In genomic region chr12:62588916-62589315, GRCh38 we compare ENCODE assay signal across 24 cellular contexts.
A peak's percentile ranks its signal among the peaks of the same experiment; 100 is the strongest.
DNase-seq lines count a peak whose midpoint lies in the region; ATAC-seq lines count a peak whose summit lies in the region.
"Had no signal": no experiment of that assay in that cellular context is flagged by ENCODE, and none has a peak within 500 bp of the region (broad histone marks: within the 10 kb centered on the region; RNA-seq: fewer than 3 reads in every experiment).

No MANE protein-coding gene starts in this region.

- peaks cover 9% of the 10 kb centered on the region; the same call in 1 of the 2 replicates for H3K4me1 ChIP-seq in HUES64 (ENCODE audit: insufficient read depth, low read length)
- H3K4me1 ChIP-seq: adrenal gland, SJCRH30, testis had no signal

- no peaks in the 10 kb centered on the region for H3K27me3 Mint-ChIP-seq in memory B cell
- H3K27me3 Mint-ChIP-seq: CD4-positive, alpha-beta T cell; progenitor cell of endocrine pancreas; stimulated activated naive B cell treated with anti-CD40 and anti-IgM and Interleukin-4, amounts not matched to agents 10 μg/mL and 1 μg/mL and 100 μg/mL, for 72 hours; T-helper 17 cell had no signal

- H3K36me3 ChIP-seq in HUES64 (ENCODE audit: insufficient read depth, low read length) = peaks cover 12% of the 10 kb centered on the region
- H3K36me3 ChIP-seq: SJCRH30 had no signal

- peak overlapping the region; percentile 4 for H3K27ac Mint-ChIP-seq in memory B cell
- H3K27ac Mint-ChIP-seq: CD4-positive, alpha-beta T cell; nephron progenitor cell; progenitor cell of endocrine pancreas; stimulated activated naive B cell treated with anti-CD40 and anti-IgM and Interleukin-4, amounts not matched to agents 10 μg/mL and 1 μg/mL and 100 μg/mL, for 72 hours; T-helper 17 cell had no signal

- no CpG with 5 or more reads among the region's 1 CpG for WGBS in HUES64

- peaks cover 19% of the 10 kb centered on the region for H3K36me3 Mint-ChIP-seq in memory B cell

- peak overlapping the region; percentile 42; the same call in 1 of the 2 replicates for H3K27ac ChIP-seq in HUES64 (ENCODE audit: low read depth, low read length)
- H3K27ac ChIP-seq: adrenal gland, SJCRH30, testis, VCaP had no signal

- no peaks in the 10 kb centered on the region for H3K9me3 ChIP-seq in HUES64 (ENCODE audit: insufficient read depth, low read depth, low read length)
- H3K9me3 ChIP-seq: adrenal gland, SJCRH30, testis had no signal

- no peak overlapping the region for H3K9ac ChIP-seq in HUES64 (ENCODE audit: low read depth, low read length)

- H3K9me3 Mint-ChIP-seq in memory B cell = no peaks in the 10 kb centered on the region
- H3K9me3 Mint-ChIP-seq: CD4-positive, alpha-beta T cell; nephron progenitor cell; stimulated activated naive B cell treated with anti-CD40 and anti-IgM and Interleukin-4, amounts not matched to agents 10 μg/mL and 1 μg/mL and 100 μg/mL, for 72 hours had no signal

- H3K4me3 ChIP-seq in HUES64 (ENCODE audit: low read length) = no peak overlapping the region
- H3K4me3 ChIP-seq: adrenal gland, SJCRH30, testis had no signal

- ATAC-seq in memory B cell (ENCODE audit: low read depth) (no peak), GM18868 (IDR thresholded peaks at IDR 0.05; ENCODE audit: unreplicated experiment) (no peak), HG03045 (IDR thresholded peaks at IDR 0.05; ENCODE audit: unreplicated experiment) (no peak)
- ATAC-seq: esophagus mucosa; stimulated activated naive B cell treated with anti-CD40 and anti-IgM and Interleukin-4, amounts not matched to agents 10 μg/mL and 1 μg/mL and 100 μg/mL, for 72 hours; T-helper 17 cell had no signal

- H3K4me1 Mint-ChIP-seq in memory B cell = no peaks in the 10 kb centered on the region
- H3K4me1 Mint-ChIP-seq: nephron progenitor cell; stimulated activated naive B cell treated with anti-CD40 and anti-IgM and Interleukin-4, amounts not matched to agents 10 μg/mL and 1 μg/mL and 100 μg/mL, for 72 hours; T-helper 17 cell had no signal

- no peaks in the 10 kb centered on the region for H3K27me3 ChIP-seq in HUES64 (ENCODE audit: insufficient read depth, low read length)
- H3K27me3 ChIP-seq: adrenal gland, SJCRH30, testis had no signal

- H3K4me3 Mint-ChIP-seq in memory B cell = no peak overlapping the region
- H3K4me3 Mint-ChIP-seq: CD4-positive, alpha-beta T cell; nephron progenitor cell; stimulated activated naive B cell treated with anti-CD40 and anti-IgM and Interleukin-4, amounts not matched to agents 10 μg/mL and 1 μg/mL and 100 μg/mL, for 72 hours; T-helper 17 cell had no signal

- DNase-seq in EH (ENCODE audit: low read depth) (peak; percentile 72), astrocyte of the hippocampus (ENCODE audit: low read depth, low spot score) (peak; percentile 45), memory B cell (ENCODE audit: low spot score in 2 of 2) (no peak)
- no peak for DNase-seq in activated naive CD4-positive, alpha-beta T cell (lab: John Stamatoyannopoulos, UW)
- DNase-seq in activated CD4-positive, CD25-positive, alpha-beta regulatory T cell treated with anti-CD3 and anti-CD28 coated beads, Interleukin-2, amount 50 U/mL, for 72 hours = no peak
- DNase-seq: activated CD4-positive, alpha-beta T cell treated with anti-CD3 and anti-CD28 coated beads, Interleukin-2, amount 50 U/mL, for 48 hours; activated gamma-delta T cell; activated T-cell treated with anti-CD3 and anti-CD28 coated beads for 4 hours; adrenal gland; CD4-positive, alpha-beta T cell; central memory CD4-positive, alpha-beta T cell; NCI-H82; nephron progenitor cell; SJCRH30; stimulated activated CD4-positive, alpha-beta T cell treated with anti-CD3 and anti-CD28 coated beads, Interleukin-2, amount 100 ng/mL, for 24 hours; stimulated activated naive B cell treated with anti-CD40 and anti-IgM and Interleukin-4, amounts not matched to agents 10 μg/mL and 1 μg/mL and 100 μg/mL, for 72 hours; T-helper 17 cell; testis had no signal

Comparison
In these comparisons a context has a peak if more than half of its experiments do, and no peak if none do; other contexts are left out.
1. DNase-seq: peak in EH (single experiment) and astrocyte of the hippocampus (single experiment); none in memory B cell (0 of 2), activated naive CD4-positive, alpha-beta T cell (0 of 4) and activated CD4-positive, CD25-positive, alpha-beta regulatory T cell treated with anti-CD3 and anti-CD28 coated beads, Interleukin-2, amount 50 U/mL, for 72 hours (single experiment).